8 cellular contexts compared by ENCODE assay signal in genomic region chr12:32522322-32523221, GRCh38.
DNase-seq lines count a peak whose midpoint lies in the region; ATAC-seq and TF ChIP-seq lines count a peak whose summit lies in the region.

No MANE protein-coding gene starts in this region.

- TF ChIP-seq CTCF in neutrophil (IDR thresholded peaks at IDR 0.05), result no peak

- H3K27me3 ChIP-seq in adipocyte (replicated peaks; ENCODE audit: control insufficient read depth, insufficient read depth, low read length) (no peaks in the 10 kb centered on the region), neutrophil (no peaks in the 10 kb centered on the region)

- no peaks in the 10 kb centered on the region for H3K9me3 ChIP-seq in adipocyte (ENCODE audit: control insufficient read depth, low read length)
- no peaks in the 10 kb centered on the region for H3K9me3 ChIP-seq in neutrophil

- H3K9ac ChIP-seq in adipocyte (ENCODE audit: low read length), result peak overlapping the region; percentile 58

- H3K36me3 ChIP-seq in adipocyte (ENCODE audit: control insufficient read depth, insufficient read depth, low read length, severe bottlenecking) (no peaks in the 10 kb centered on the region), neutrophil (peaks cover 3% of the 10 kb centered on the region)

- ATAC-seq in GM18868 (IDR thresholded peaks at IDR 0.05; ENCODE audit: unreplicated experiment) (peak; percentile 85), HG03095 (IDR thresholded peaks at IDR 0.05; ENCODE audit: unreplicated experiment) (peak; percentile 73)

- peak overlapping the region; percentile 12 for H3K4me3 ChIP-seq in adipocyte (ENCODE audit: low read length)
- peak overlapping the region in 1 of 2 experiments; percentile 12 for H3K4me3 ChIP-seq in neutrophil (ENCODE audit: low read depth in 1 of 2, low read length in 1 of 2)

- H3K27ac ChIP-seq in neutrophil, result peak overlapping the region; percentile 74

- H3K4me1 ChIP-seq in adipocyte (ENCODE audit: control insufficient read depth, insufficient read depth, low read length) (peaks cover 21% of the 10 kb centered on the region), neutrophil (ENCODE audit: control insufficient read depth in 1 of 2, insufficient read depth in 1 of 2, low read depth in 1 of 2, low read length in 1 of 2) (peaks cover 24 to 26% of the 10 kb centered on the region in 2 experiments)

- no peak for DNase-seq in adipocyte (ENCODE audit: low read depth)
- DNase-seq in NCI-H1105 (lab: John Stamatoyannopoulos, UW), result no peak
- no peak for DNase-seq in SHP77 (lab: John Stamatoyannopoulos, UW)
- DNase-seq in cerebellar nuclear complex (lab: John Stamatoyannopoulos, UW), result no peak
- no peak for DNase-seq in stimulated activated CD4-positive, alpha-beta T cell treated with anti-CD3 and anti-CD28 coated beads, Interleukin-1b, Interleukin-23, amount 100 ng/mL, for 48 hours
